26 cellular contexts compared by ENCODE assay signal in the genomic region with DNA sequence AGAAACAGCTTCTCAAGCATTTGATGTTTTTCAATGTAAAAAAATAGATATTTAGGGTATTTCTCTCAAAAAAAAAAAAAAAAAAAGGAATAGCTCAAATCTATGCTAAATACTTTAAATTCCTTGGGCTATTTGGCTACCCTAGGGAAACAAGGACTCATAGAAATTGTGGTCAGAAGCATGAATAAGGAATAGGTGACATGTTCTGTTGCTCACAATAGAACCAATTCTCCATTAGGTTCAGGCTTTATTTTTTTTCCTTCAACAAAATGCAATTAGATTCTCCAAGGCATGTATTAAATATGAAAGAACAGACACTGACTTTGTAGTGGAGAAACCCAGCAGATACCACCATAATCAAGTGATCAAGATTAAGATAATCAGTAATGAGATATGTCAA.
"Had no signal": no experiment of that assay in that cellular context is flagged by ENCODE, and none has a peak within 500 bp of the region (broad histone marks: within the 10 kb centered on the region; RNA-seq: fewer than 3 reads in every experiment).

No MANE protein-coding gene starts in this region.

- H3K4me1 Mint-ChIP-seq: brain; immature natural killer cell; stimulated activated effector memory CD8-positive, alpha-beta T cell treated with anti-CD3 and anti-CD28 coated beads, Interleukin-12 subunit alpha, Interleukin-12 subunit beta, amount 100 ng/mL, for 72 hours; stimulated activated naive CD8-positive, alpha-beta T cell treated with anti-CD3 and anti-CD28 coated beads, Interleukin-15, amount 100 ng/mL, for 72 hours had no signal

- H3K27ac ChIP-seq: foreskin keratinocyte, hepatocyte, left ventricle myocardium inferior, ovary, prostate gland, tibial artery, uterus had no signal

- H3K27me3 ChIP-seq: foreskin keratinocyte, hepatocyte, ovary, tibial artery, uterus had no signal

- ATAC-seq: foreskin keratinocyte; natural killer cell treated with Interleukin-12 subunit alpha and Interleukin-12 subunit beta and Interleukin-15 and Interleukin-18, amount 100 ng/mL, for 72 hours; right cardiac atrium; stimulated activated effector memory CD8-positive, alpha-beta T cell treated with anti-CD3 and anti-CD28 coated beads, Interleukin-12 subunit alpha, Interleukin-12 subunit beta, amount 100 ng/mL, for 72 hours; stimulated activated naive CD8-positive, alpha-beta T cell treated with anti-CD3 and anti-CD28 coated beads, Interleukin-15, amount 100 ng/mL, for 72 hours had no signal

- H3K36me3 Mint-ChIP-seq: activated CD4-positive, alpha-beta memory T cell treated with anti-CD3 and anti-CD28 coated beads for 36 hours; activated naive CD8-positive, alpha-beta T cell treated with anti-CD3 and anti-CD28 coated beads for 36 hours; brain; natural killer cell treated with Interleukin-12 subunit alpha and Interleukin-12 subunit beta and Interleukin-15 and Interleukin-18, amount 100 ng/mL, for 72 hours; stimulated activated effector memory CD8-positive, alpha-beta T cell treated with anti-CD3 and anti-CD28 coated beads, Interleukin-12 subunit alpha, Interleukin-12 subunit beta, amount 100 ng/mL, for 72 hours had no signal

- H2AFZ ChIP-seq: hepatocyte had no signal

- H3K27me3 Mint-ChIP-seq: activated CD4-positive, alpha-beta memory T cell treated with anti-CD3 and anti-CD28 coated beads for 36 hours; activated naive CD8-positive, alpha-beta T cell treated with anti-CD3 and anti-CD28 coated beads for 36 hours; brain; natural killer cell treated with Interleukin-12 subunit alpha and Interleukin-12 subunit beta and Interleukin-15 and Interleukin-18, amount 100 ng/mL, for 72 hours; stimulated activated naive CD8-positive, alpha-beta T cell treated with anti-CD3 and anti-CD28 coated beads, Interleukin-15, amount 100 ng/mL, for 72 hours had no signal

- H3K4me3 ChIP-seq: hepatocyte, left ventricle myocardium inferior, ovary, prostate gland, tibial artery, uterus had no signal

- H3K4me1 ChIP-seq: left ventricle myocardium inferior, prostate gland, tibial artery, uterus had no signal

- H3K36me3 ChIP-seq: left ventricle myocardium inferior, ovary, prostate gland, tibial artery, uterus had no signal

- H3K79me2 ChIP-seq: hepatocyte had no signal

- H3K9me3 ChIP-seq: left ventricle myocardium inferior, ovary, prostate gland, tibial artery, uterus had no signal

- H3K4me3 Mint-ChIP-seq: activated CD4-positive, alpha-beta memory T cell treated with anti-CD3 and anti-CD28 coated beads for 36 hours; activated naive CD8-positive, alpha-beta T cell treated with anti-CD3 and anti-CD28 coated beads for 36 hours; brain; immature natural killer cell; natural killer cell treated with Interleukin-12 subunit alpha and Interleukin-12 subunit beta and Interleukin-15 and Interleukin-18, amount 100 ng/mL, for 72 hours; stimulated activated effector memory CD8-positive, alpha-beta T cell treated with anti-CD3 and anti-CD28 coated beads, Interleukin-12 subunit alpha, Interleukin-12 subunit beta, amount 100 ng/mL, for 72 hours; stimulated activated naive CD8-positive, alpha-beta T cell treated with anti-CD3 and anti-CD28 coated beads, Interleukin-15, amount 100 ng/mL, for 72 hours had no signal

- H3K4me2 ChIP-seq: hepatocyte had no signal

- H3K27ac Mint-ChIP-seq: activated CD4-positive, alpha-beta memory T cell treated with anti-CD3 and anti-CD28 coated beads for 36 hours; activated naive CD8-positive, alpha-beta T cell treated with anti-CD3 and anti-CD28 coated beads for 36 hours; brain; immature natural killer cell; natural killer cell treated with Interleukin-12 subunit alpha and Interleukin-12 subunit beta and Interleukin-15 and Interleukin-18, amount 100 ng/mL, for 72 hours; stimulated activated effector memory CD8-positive, alpha-beta T cell treated with anti-CD3 and anti-CD28 coated beads, Interleukin-12 subunit alpha, Interleukin-12 subunit beta, amount 100 ng/mL, for 72 hours; stimulated activated naive CD8-positive, alpha-beta T cell treated with anti-CD3 and anti-CD28 coated beads, Interleukin-15, amount 100 ng/mL, for 72 hours had no signal

- H3K9me3 Mint-ChIP-seq: activated naive CD8-positive, alpha-beta T cell treated with anti-CD3 and anti-CD28 coated beads for 36 hours; brain; stimulated activated naive CD8-positive, alpha-beta T cell treated with anti-CD3 and anti-CD28 coated beads, Interleukin-15, amount 100 ng/mL, for 72 hours had no signal

- DNase-seq: activated CD4-positive, alpha-beta memory T cell treated with anti-CD3 and anti-CD28 coated beads for 36 hours; activated CD4-positive, alpha-beta T cell treated with anti-CD3 and anti-CD28 coated beads for 48 hours; activated naive CD4-positive, alpha-beta T cell treated with Interleukin-2 at 50 U/mL for 16 hours; activated naive CD8-positive, alpha-beta T cell treated with anti-CD3 and anti-CD28 coated beads for 36 hours; activated T-cell treated with anti-CD3 and anti-CD28 coated beads, Interleukin-2, amount 50 U/mL, for 48 hours; amygdala; caudate nucleus; dermis blood vessel endothelial cell; effector CD8-positive, alpha-beta T cell; erythroblast; foreskin keratinocyte; immature natural killer cell; kidney glomerular epithelial cell; left ventricle myocardium inferior; midbrain; ovary; right cardiac atrium; stimulated activated CD4-positive, alpha-beta T cell treated with anti-CD3 and anti-CD28 coated beads, Interleukin-1b, Interleukin-23, amount 100 ng/mL, for 48 hours; stimulated activated naive CD8-positive, alpha-beta T cell treated with anti-CD3 and anti-CD28 coated beads, Interleukin-15, amount 100 ng/mL, for 72 hours; tibial artery; uterus had no signal
